Comparison of ENCODE assay signal across 8 cellular contexts in the genomic region with DNA sequence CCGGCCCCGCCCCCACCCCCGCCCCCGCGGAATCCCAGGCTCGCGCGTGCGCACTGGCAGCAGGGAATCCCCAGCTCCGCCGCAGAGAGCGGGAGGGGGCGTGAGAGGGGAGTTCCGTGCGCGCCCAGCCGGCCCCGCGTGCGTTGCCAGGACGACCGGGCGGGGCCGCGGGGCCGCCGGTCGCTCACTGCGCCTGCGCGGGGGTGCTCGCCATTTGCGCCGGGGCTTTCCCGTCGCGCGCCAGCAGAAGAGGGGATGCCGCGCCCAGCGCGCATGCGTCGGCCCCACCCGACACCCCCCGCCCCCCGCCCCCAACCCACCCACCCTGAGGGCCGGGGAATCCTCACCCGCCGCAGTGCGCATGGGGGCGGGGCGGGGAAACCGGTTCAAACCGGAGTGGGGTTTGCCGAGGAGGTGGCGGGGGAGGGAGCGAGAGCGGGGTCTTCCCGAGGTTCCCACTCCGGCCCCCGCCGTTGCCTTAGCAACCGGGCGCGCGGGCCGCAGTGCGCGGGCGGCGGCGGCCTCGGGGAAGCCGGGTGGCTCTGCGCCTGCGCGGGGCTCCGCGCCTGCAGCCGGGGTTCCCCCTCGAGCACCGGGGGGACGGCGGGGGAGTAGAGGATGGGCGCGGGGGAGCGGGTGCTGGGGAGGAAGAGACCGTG. TPM values are rescaled to one million over a fixed set of nuclear protein-coding genes. Genes with fewer than 3 reads are reported as not detected.
A peak's percentile ranks its signal among the peaks of the same experiment; 100 is the strongest.
DNase-seq lines count a peak whose midpoint lies in the region; ATAC-seq and TF ChIP-seq lines count a peak whose summit lies in the region.

No MANE protein-coding gene starts in this region.

- no peaks in the 10 kb centered on the region for H3F3A ChIP-seq in OCI-LY1 (ENCODE audit: insufficient read depth, low read length)

- H3K4me3 ChIP-seq in Caco-2 (ENCODE audit: low read depth, low read length) = peak overlapping the region; percentile 52
- H3K4me3 ChIP-seq in OCI-LY1 (ENCODE audit: low read depth, low read length, poor library complexity, severe bottlenecking) = peak overlapping the region; percentile 60
- H3K4me3 ChIP-seq in epithelial cell of esophagus (ENCODE audit: low read length) = peak overlapping the region; percentile 45
- H3K4me3 ChIP-seq in mucosa of descending colon = peak overlapping the region; percentile 34

- peak overlapping the region; percentile 87 for H3K4me3 Mint-ChIP-seq in Caco-2 (ENCODE audit: unreplicated experiment)

- H3K9me3 ChIP-seq in Caco-2 (no peaks in the 10 kb centered on the region), OCI-LY1 (ENCODE audit: low read length) (no peaks in the 10 kb centered on the region), mucosa of descending colon (no peaks in the 10 kb centered on the region)

- DNase-seq in Caco-2 (peak; percentile 92 to 96), epithelial cell of esophagus (ENCODE audit: low read depth) (peak; percentile 90), mucosa of descending colon (peak; percentile 86 to 94 (median 92))
- DNase-seq in activated CD8-positive, alpha-beta memory T cell treated with anti-CD3 and anti-CD28 coated beads, Interleukin-2, amount 50 U/mL, for 48 hours = peak; percentile 98
- peak; percentile 91 to 94 for DNase-seq in stimulated activated CD8-positive, alpha-beta memory T cell treated with anti-CD3 and anti-CD28 coated beads, Interleukin-2, amount 100 ng/mL, for 48 hours (ENCODE audit: low read depth in 2 of 2)

- peaks cover 2% of the 10 kb centered on the region for H3K27me3 Mint-ChIP-seq in Caco-2 (ENCODE audit: insufficient read depth, unreplicated experiment)

- POLR2A ChIA-PET in Caco-2 (lab: Charles Lee) = interaction anchor here (1.0 kb wide), 1 partner anchor 15 kb away, joined by 3 read pairs; the partner anchor contains the start of gene CCDC124

- peak overlapping the region; percentile 87 for H3K27ac Mint-ChIP-seq in Caco-2 (ENCODE audit: unreplicated experiment)

- H3K36me3 Mint-ChIP-seq in Caco-2 (ENCODE audit: insufficient read depth, unreplicated experiment) = peaks cover 24% of the 10 kb centered on the region

- H3K27ac ChIP-seq in OCI-LY1 (ENCODE audit: low read depth, low read length, poor library complexity, severe bottlenecking) = no peak overlapping the region

- H2AFZ ChIP-seq in OCI-LY1 (ENCODE audit: low read length) = no peak overlapping the region

- TF ChIP-seq CTCF in Caco-2 (IDR thresholded peaks at IDR 0.05; ENCODE audit: insufficient read depth in 1 of 2, low read depth in 1 of 2, low read length in 1 of 2, severe bottlenecking in 1 of 2, unreplicated experiment in 1 of 2) (no peak), OCI-LY1 (IDR thresholded peaks at IDR 0.05; ENCODE audit: low read length) (no peak), epithelial cell of esophagus (IDR thresholded peaks at IDR 0.05; ENCODE audit: insufficient read depth, low read depth, low read length, missing control alignments) (no peak), mucosa of descending colon (IDR thresholded peaks at IDR 0.05) (no peak)

- CTCF ChIA-PET in Caco-2 (lab: Charles Lee) = interaction anchor here (0.6 to 1.9 kb wide), 11 partner anchors 11 to 475 kb away, joined by 3 to 14 read pairs (median 4); partner anchors contain the start of genes CCDC124, GDF15, RPL18A and SLC5A5

- H3K4me2 ChIP-seq in OCI-LY1 (ENCODE audit: low read length) = peak overlapping the region; percentile 73

- no TSS peak for BruUV-seq in Caco-2 (replicated peaks; lab: Mats Ljungman, UMichigan)

- TF ChIP-seq RAD21 in Ishikawa (IDR thresholded peaks at IDR 0.05; ENCODE audit: low read depth) = no peak

- H3K9me2 ChIP-seq in OCI-LY1 (ENCODE audit: low read depth, low read length) = no peaks in the 10 kb centered on the region

- no peaks in the 10 kb centered on the region for H4K20me1 ChIP-seq in OCI-LY1 (ENCODE audit: insufficient read depth, low read length)

- H3K36me3 ChIP-seq in Caco-2 (ENCODE audit: control insufficient read depth, insufficient read depth, low read length) (no peaks in the 10 kb centered on the region), OCI-LY1 (ENCODE audit: insufficient read depth, low read length) (peaks cover 5% of the 10 kb centered on the region; the same call in 1 of the 2 replicates), mucosa of descending colon (ENCODE audit: low read depth) (no peaks in the 10 kb centered on the region)

- H3K4me1 ChIP-seq in Caco-2 (peaks cover 17% of the 10 kb centered on the region), OCI-LY1 (ENCODE audit: insufficient read depth, low read length, severe bottlenecking) (peaks cover 40% of the 10 kb centered on the region), mucosa of descending colon (ENCODE audit: low read depth) (peaks cover 26% of the 10 kb centered on the region)

- peak overlapping the region; percentile 43; the same call in 1 of the 2 replicates for H3K9ac ChIP-seq in OCI-LY1 (ENCODE audit: low read length)

- peaks cover 12% of the 10 kb centered on the region for H3K4me1 Mint-ChIP-seq in Caco-2 (ENCODE audit: low read depth, unreplicated experiment)

- peaks cover 3% of the 10 kb centered on the region for H3K27me3 ChIP-seq in Caco-2 (replicated peaks; ENCODE audit: control insufficient read depth, insufficient read depth, low read length)
- H3K27me3 ChIP-seq in OCI-LY1 (ENCODE audit: insufficient read depth, low read length) = peaks cover 11% of the 10 kb centered on the region; the same call in 1 of the 2 replicates

- ATAC-seq in GM21528 (IDR thresholded peaks at IDR 0.05; ENCODE audit: low FRiP score, unreplicated experiment) (peak; percentile 44), mucosa of descending colon (peak; percentile 92)

- TF ChIP-seq EP300 in Ishikawa (IDR thresholded peaks at IDR 0.05; ENCODE audit: borderline replicate concordance) = no peak; the same call in 1 of the 2 replicates

- no peaks in the 10 kb centered on the region for H3K9me3 Mint-ChIP-seq in Caco-2 (ENCODE audit: unreplicated experiment)

- no peaks in the 10 kb centered on the region for H3K79me2 ChIP-seq in OCI-LY1 (ENCODE audit: insufficient read depth, low read length)

- intact Hi-C loops in Caco-2 (cut with micrococcal nuclease; ENCODE audit: unreplicated experiment) (loop anchor here (2.0 kb wide), 1 partner anchor 49 kb away; no protein-coding TSS in a partner anchor), mucosa of descending colon (cut with DNase I, micrococcal nuclease) (no loop called here)

TF ChIP-seq in Ishikawa, 13 proteins besides CTCF, POLR2A, EP300 and RAD21:
- TF ChIP-seq MAX (IDR thresholded peaks at IDR 0.05) (peak; percentile 26; the same call in 1 of the 2 replicates), EGR1 (IDR thresholded peaks at IDR 0.05) (peak; percentile 86), TEAD4 (IDR thresholded peaks at IDR 0.05) (no peak), ZBTB7A (IDR thresholded peaks at IDR 0.05; ENCODE audit: low read depth) (peak; percentile 81; the same call in 1 of the 2 replicates)
TF ChIP-seq in Ishikawa: peak in this region for 3.

RNA-seq across cellular contexts. Expression of gene CCDC124, which starts 15.1 kb away (rescaled TPM):
- 73.3 TPM in 2 replicates for total RNA-seq in Caco-2 (2022)
- 10 to 100 TPM; 30.2 to 78.4 (median 56.3) TPM for total RNA-seq in mucosa of descending colon

RNA-seq across cellular contexts. Expression of gene KCNN1, which starts 19.0 kb away (rescaled TPM):
- total RNA-seq in Caco-2 (2022) (not detected in 2 replicates), mucosa of descending colon (under 1 TPM in 1 of 3 donors, not detected in 2; 0.79 TPM)
